ENCODE assay signal across 11 cellular contexts in genomic region chr4:183926950-183927349, GRCh38. TPM values are rescaled to one million over a fixed set of nuclear protein-coding genes. Genes with fewer than 3 reads are reported as not detected.
"Had no signal": no experiment of that assay in that cellular context is flagged by ENCODE, and none has a peak within 500 bp of the region (broad histone marks: within the 10 kb centered on the region; RNA-seq: fewer than 3 reads in every experiment).

No MANE protein-coding gene starts in this region.

- H3K36me3 ChIP-seq: HAP-1 had no signal

- H3K4me3 ChIP-seq: GM23248, HAP-1, K562 had no signal

- H3K4me1 ChIP-seq: HAP-1 had no signal

- DNase-seq: GM23248, GOT3, H7, HFFc6, IMR-90, KG1 had no signal

- FAIRE-seq: K562 had no signal

- ATAC-seq: HCT116, K562 had no signal

- H3K27ac ChIP-seq: GM23248, HL-60 had no signal

RNA-seq across cellular contexts. Expression of gene STOX2, which starts 21.8 kb away (rescaled TPM):
- total RNA-seq: GM23248, HT1080, K562 had no signal
- polyA plus RNA-seq: GM23248, K562 had no signal
